In the genomic region with DNA sequence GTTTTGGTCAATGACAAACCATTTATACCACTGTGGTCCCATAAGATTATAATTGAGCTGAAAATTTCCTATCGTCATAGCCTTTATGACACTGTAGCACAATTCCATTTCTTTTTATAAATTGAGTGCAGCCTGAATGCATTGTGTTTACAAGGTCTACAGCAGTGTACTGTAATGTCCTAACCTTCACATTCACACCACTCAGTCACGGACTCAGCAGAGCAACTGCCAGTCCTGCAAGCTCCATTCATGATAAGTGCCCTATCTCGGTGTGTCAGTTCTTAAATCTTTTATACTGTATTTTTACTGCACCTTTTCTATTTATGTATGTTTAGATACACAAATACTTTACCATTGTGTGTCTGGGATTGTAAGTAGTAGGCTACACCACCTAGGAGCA, we compare ENCODE assay signal across 3 cellular contexts. TPM values are rescaled to one million over a fixed set of nuclear protein-coding genes. Genes with fewer than 3 reads are reported as not detected.
"Had no signal": no experiment of that assay in that cellular context is flagged by ENCODE, and none has a peak within 500 bp of the region (broad histone marks: within the 10 kb centered on the region; RNA-seq: fewer than 3 reads in every experiment).

No MANE protein-coding gene starts in this region.

- H3K4me3 ChIP-seq: GM12878 had no signal

- DNase-seq: GDM1, GF-D8 had no signal

- ATAC-seq: GM12878 had no signal

RNA-seq across cellular contexts. Expression of a gene that starts 55.2 kb away (rescaled TPM):
- total RNA-seq: GM12878 had no signal
